In genomic region chr4:103400405-103400804, GRCh38 we compare ENCODE assay signal across 12 cellular contexts.
DNase-seq lines count a peak whose midpoint lies in the region; ATAC-seq and TF ChIP-seq lines count a peak whose summit lies in the region.
"Had no signal": no experiment of that assay in that cellular context is flagged by ENCODE, and none has a peak within 500 bp of the region (broad histone marks: within the 10 kb centered on the region; RNA-seq: fewer than 3 reads in every experiment).

No MANE protein-coding gene starts in this region.

- H3K27ac Mint-ChIP-seq in progenitor cell of endocrine pancreas, result no peak overlapping the region

- no peaks in the 10 kb centered on the region for H3K4me1 ChIP-seq in GM23248 (ENCODE audit: insufficient read depth)

- H3K27me3 ChIP-seq in GM23248 (replicated peaks; ENCODE audit: insufficient read depth), result no peaks in the 10 kb centered on the region

- no peak overlapping the region for H3K27ac ChIP-seq in GM23248
- no peak overlapping the region for H3K27ac ChIP-seq in epithelial cell of prostate

- H3K9me2 ChIP-seq in GM23248 (ENCODE audit: insufficient read depth), result no peaks in the 10 kb centered on the region

- no peaks in the 10 kb centered on the region for H3K4me1 Mint-ChIP-seq in progenitor cell of endocrine pancreas (ENCODE audit: low read depth)
- H3K4me1 Mint-ChIP-seq: naive B cell had no signal

- H3K36me3 ChIP-seq in GM23248 (ENCODE audit: low read depth), result no peaks in the 10 kb centered on the region

- no peak for TF ChIP-seq CTCF in progenitor cell of endocrine pancreas (IDR thresholded peaks at IDR 0.05; ENCODE audit: unreplicated experiment)

- H3K27me3 Mint-ChIP-seq in progenitor cell of endocrine pancreas, result no peaks in the 10 kb centered on the region

- H3F3A ChIP-seq in GM23248 (ENCODE audit: insufficient read depth), result no peaks in the 10 kb centered on the region

- no peaks in the 10 kb centered on the region for H3K9me3 ChIP-seq in GM23248 (ENCODE audit: low read depth)

- 0% methylated on average over 1 of the region's 1 CpG for WGBS in GM23248 (ENCODE audit: low coverage in 1 of 2, low lambda C conversion rate in 2 of 2, missing lambda C conversion rate in 2 of 2), 2 experiments

- no peak overlapping the region for H2AFZ ChIP-seq in GM23248

- in situ Hi-C loops in GM23248 (cut with MboI), result no loop called here

- H3K4me3 ChIP-seq in GM23248, result no peak overlapping the region

- H4K20me1 ChIP-seq in GM23248 (ENCODE audit: insufficient read depth), result no peaks in the 10 kb centered on the region

- DNase-seq in GM23248 (peak; percentile 3), epithelial cell of prostate (ENCODE audit: low read depth, low spot score) (peak; percentile 85), pons (ENCODE audit: low spot score) (no peak), progenitor cell of endocrine pancreas (ENCODE audit: low spot score, unreplicated experiment) (no peak), NCI-H128 (lab: John Stamatoyannopoulos, UW; ENCODE audit: unreplicated experiment) (no peak)
- no peak for DNase-seq in stimulated activated CD4-positive, alpha-beta T cell treated with anti-CD3 and anti-CD28 coated beads, Interleukin-4, amount 100 ng/mL, for 1 hour
- DNase-seq: activated CD4-positive, alpha-beta T cell treated with anti-CD3 and anti-CD28 coated beads, Interleukin-2, amount 50 U/mL, for 4 hours; C1 segment of cervical spinal cord; foreskin melanocyte; naive B cell had no signal

- H3K9me3 Mint-ChIP-seq in progenitor cell of endocrine pancreas (ENCODE audit: low read depth), result no peaks in the 10 kb centered on the region

- no peak overlapping the region for H3K4me3 Mint-ChIP-seq in progenitor cell of endocrine pancreas (ENCODE audit: low read depth)
- H3K4me3 Mint-ChIP-seq: naive B cell had no signal

- H3K9ac ChIP-seq in GM23248, result no peak overlapping the region

- H3K4me2 ChIP-seq in GM23248 (ENCODE audit: unreplicated experiment), result no peak overlapping the region

- no peaks in the 10 kb centered on the region for H3K79me2 ChIP-seq in GM23248 (ENCODE audit: insufficient read depth)

- H3K36me3 Mint-ChIP-seq in progenitor cell of endocrine pancreas (ENCODE audit: insufficient read depth), result no peaks in the 10 kb centered on the region
- H3K36me3 Mint-ChIP-seq: naive B cell had no signal

- ATAC-seq in GM18499 (IDR thresholded peaks at IDR 0.05; ENCODE audit: insufficient read depth, unreplicated experiment) (peak; percentile 60), HG03520 (IDR thresholded peaks at IDR 0.05; ENCODE audit: unreplicated experiment) (peak; percentile 71)

Comparison
In these comparisons a context has a peak if more than half of its experiments do, and no peak if none do; other contexts are left out.
1. DNase-seq: peak in GM23248 (single experiment) and epithelial cell of prostate (single experiment); none in pons (single experiment), progenitor cell of endocrine pancreas (single experiment), stimulated activated CD4-positive, alpha-beta T cell treated with anti-CD3 and anti-CD28 coated beads, Interleukin-4, amount 100 ng/mL, for 1 hour (single experiment) and NCI-H128 (single experiment).